Comparison of ENCODE assay signal across 12 cellular contexts in the genomic region with DNA sequence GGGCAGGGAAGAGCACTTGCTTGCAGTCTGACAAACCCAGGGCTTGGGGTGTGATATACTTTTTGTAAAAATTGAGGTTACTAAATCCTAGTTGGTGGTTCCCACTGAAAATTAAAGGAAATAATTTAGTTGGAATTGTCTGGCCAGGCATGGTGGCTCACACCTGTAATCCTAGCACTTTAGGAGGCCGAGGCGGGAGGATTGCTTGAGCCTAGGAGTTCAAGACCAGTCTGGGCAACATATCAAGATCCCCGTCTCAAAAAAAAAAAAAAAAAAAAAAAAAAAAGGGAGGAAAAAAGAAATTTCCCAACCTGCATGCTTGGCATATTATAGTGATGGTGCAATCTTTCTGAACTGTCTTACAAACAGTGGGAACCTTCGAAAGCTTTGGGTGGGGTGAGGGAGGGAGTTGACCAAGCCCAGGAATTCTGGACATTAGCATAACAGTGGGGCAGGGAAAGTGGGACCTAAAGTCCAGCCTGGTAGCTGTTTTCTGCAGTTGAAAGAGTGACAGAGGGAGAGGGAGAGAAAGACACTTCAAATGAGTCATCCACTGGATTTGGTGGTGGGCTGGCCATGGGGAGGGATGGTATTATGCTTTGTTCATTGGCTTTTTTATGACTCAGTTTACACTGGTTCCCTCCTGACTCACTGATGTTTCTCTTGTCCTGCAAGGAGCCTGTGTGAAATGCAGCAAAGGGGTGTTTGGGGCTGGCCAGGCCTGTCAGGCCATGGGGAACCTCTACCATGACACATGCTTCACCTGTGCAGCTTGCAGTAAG. TPM values are rescaled to one million over a fixed set of nuclear protein-coding genes. Genes with fewer than 3 reads are reported as not detected.
DNase-seq lines count a peak whose midpoint lies in the region; ATAC-seq and TF ChIP-seq lines count a peak whose summit lies in the region.
"Had no signal": no experiment of that assay in that cellular context is flagged by ENCODE, and none has a peak within 500 bp of the region (broad histone marks: within the 10 kb centered on the region; RNA-seq: fewer than 3 reads in every experiment).

No MANE protein-coding gene starts in this region.

- H3K9me2 ChIP-seq in GM23338 (ENCODE audit: insufficient read depth) = 0 out of 2 replicates have a peak, but pooled peaks cover 5% of the 10 kb centered on the region

- ATAC-seq in GM23338 (peak; percentile 86), SK-N-SH treated with all-trans-retinoic acid at 6 μM for 48 hours (peak; percentile 76), HG03439 (IDR thresholded peaks at IDR 0.05; ENCODE audit: unreplicated experiment) (no peak), HG03025 (IDR thresholded peaks at IDR 0.05; ENCODE audit: low FRiP score, unreplicated experiment) (no peak)
- ATAC-seq: activated CD4-positive, alpha-beta T cell treated with anti-CD3 and anti-CD28 coated beads for 36 hours had no signal

- H3K23ac ChIP-seq in trophoblast cell (ENCODE audit: low read length) = no peak overlapping the region

- no peak overlapping the region for H3K9ac ChIP-seq in trophoblast cell (ENCODE audit: low read length)

- H3K14ac ChIP-seq in trophoblast cell (ENCODE audit: low read length) = peak overlapping the region; percentile 42

- H3K27ac ChIP-seq in GM23338 (ENCODE audit: low read depth) (peak overlapping the region; percentile 91), trophoblast cell (ENCODE audit: low read depth, low read length) (no peak overlapping the region)

- peaks cover 5% of the 10 kb centered on the region; the same call in 1 of the 2 replicates for H3F3A ChIP-seq in GM23338 (replicated peaks; ENCODE audit: low read depth)

- peaks cover 25% of the 10 kb centered on the region for H3K36me3 Mint-ChIP-seq in GM23338 (ENCODE audit: low read depth)
- H3K36me3 Mint-ChIP-seq in T-helper 2 cell treated with Interferon-gamma antibody and Interleukin-4, amounts not matched to agents 5 μg/mL and 100 μg/mL, for 36 hours (ENCODE audit: low read depth) = peaks cover 19% of the 10 kb centered on the region

- no peak overlapping the region for H2AK5ac ChIP-seq in trophoblast cell (ENCODE audit: low read length)

- no peaks in the 10 kb centered on the region for H3K9me3 Mint-ChIP-seq in GM23338
- H3K9me3 Mint-ChIP-seq in T-helper 2 cell treated with Interferon-gamma antibody and Interleukin-4, amounts not matched to agents 5 μg/mL and 100 μg/mL, for 36 hours = no peaks in the 10 kb centered on the region

- H3K4me3 Mint-ChIP-seq in GM23338 = peak overlapping the region; percentile 21; the same call in 1 of the 3 replicates
- H3K4me3 Mint-ChIP-seq in T-helper 2 cell treated with Interferon-gamma antibody and Interleukin-4, amounts not matched to agents 5 μg/mL and 100 μg/mL, for 36 hours = no peak overlapping the region
- H3K4me3 Mint-ChIP-seq: activated CD4-positive, alpha-beta T cell treated with anti-CD3 and anti-CD28 coated beads for 36 hours had no signal

- no CpG with 5 or more reads among the region's 4 CpGs for WGBS in trophoblast cell (ENCODE audit: extremely low coverage, insufficient coverage, insufficient read length)

- no peak overlapping the region for H3K4ac ChIP-seq in trophoblast cell (ENCODE audit: low read depth, low read length)

- H3K79me1 ChIP-seq in trophoblast cell (ENCODE audit: low read length) = peaks cover 2% of the 10 kb centered on the region

- peak overlapping the region; percentile 91 for H3K27ac Mint-ChIP-seq in GM23338
- no peak overlapping the region for H3K27ac Mint-ChIP-seq in T-helper 2 cell treated with Interferon-gamma antibody and Interleukin-4, amounts not matched to agents 5 μg/mL and 100 μg/mL, for 36 hours
- H3K27ac Mint-ChIP-seq: activated CD4-positive, alpha-beta T cell treated with anti-CD3 and anti-CD28 coated beads for 36 hours had no signal

- no peak overlapping the region for H2BK12ac ChIP-seq in trophoblast cell (ENCODE audit: low read length)

- H4K91ac ChIP-seq in trophoblast cell (ENCODE audit: low read depth, low read length) = peak overlapping the region; percentile 45

- peak overlapping the region; percentile 68 for H3K18ac ChIP-seq in trophoblast cell (ENCODE audit: low read length)

- H4K20me1 ChIP-seq in GM23338 (replicated peaks; ENCODE audit: insufficient read depth) = no peaks in the 10 kb centered on the region

- peaks cover 5% of the 10 kb centered on the region; the same call in 1 of the 2 replicates for H3K36me3 ChIP-seq in GM23338 (ENCODE audit: insufficient read depth)
- H3K36me3 ChIP-seq in trophoblast cell (ENCODE audit: control insufficient read depth in 1 of 2, insufficient read depth in 2 of 2, low read length in 2 of 2) = peaks cover 0 to 2% of the 10 kb centered on the region in 2 experiments

- H3K4me1 Mint-ChIP-seq in GM23338 = peaks cover 40% of the 10 kb centered on the region
- H3K4me1 Mint-ChIP-seq in T-helper 2 cell treated with Interferon-gamma antibody and Interleukin-4, amounts not matched to agents 5 μg/mL and 100 μg/mL, for 36 hours (ENCODE audit: low read depth) = peaks cover 19% of the 10 kb centered on the region

- TF ChIP-seq CTCF in GM23338 (conservative IDR thresholded peaks at IDR 0.05; ENCODE audit: low read depth in 2 of 2) (no peak), foreskin fibroblast (IDR thresholded peaks at IDR 0.05; ENCODE audit: low read depth, low read length) (no peak)

- H3K4me3 ChIP-seq in GM23338 (no peak overlapping the region), foreskin fibroblast (ENCODE audit: low read depth in 1 of 2, low read length in 2 of 2) (no peak overlapping the region), trophoblast cell (ENCODE audit: low read depth, low read length) (no peak overlapping the region)

- peak overlapping the region; percentile 87 for H2BK120ac ChIP-seq in trophoblast cell (ENCODE audit: insufficient read depth, low read length, poor library complexity)

- H3K27me3 ChIP-seq in GM23338 (ENCODE audit: insufficient read depth) (no peaks in the 10 kb centered on the region), trophoblast cell (ENCODE audit: insufficient read depth, low read length) (no peaks in the 10 kb centered on the region)

- H4K8ac ChIP-seq in trophoblast cell (ENCODE audit: low read depth, low read length) = no peak overlapping the region

- H3K79me2 ChIP-seq in GM23338 (replicated peaks; ENCODE audit: insufficient read depth) (peaks cover 43% of the 10 kb centered on the region), trophoblast cell (ENCODE audit: control insufficient read depth, insufficient read depth, low read length, poor library complexity) (no peaks in the 10 kb centered on the region)

- H3K4me2 ChIP-seq in GM23338 = peak overlapping the region; percentile 58
- H3K4me2 ChIP-seq in trophoblast cell (ENCODE audit: low read length) = no peak overlapping the region

- DNase-seq in GM23338 (ENCODE audit: low spot score) (peak; percentile 94), foreskin fibroblast (peak; percentile 66 to 77), trophoblast cell (peak; percentile 44 to 86), NCI-H187 treated with DMSO at 0.1 percent for 48 hours (lab: John Stamatoyannopoulos, UW) (no peak)
- DNase-seq in T-helper 2 cell treated with Interferon-gamma antibody and Interleukin-4, amounts not matched to agents 5 μg/mL and 100 μg/mL, for 36 hours (ENCODE audit: low spot score) = no peak
- DNase-seq: activated CD4-positive, alpha-beta T cell treated with anti-CD3 and anti-CD28 coated beads for 36 hours; cerebellar nuclear complex; midbrain; stimulated activated CD4-positive, alpha-beta T cell treated with anti-CD3 and anti-CD28 coated beads, Interleukin-1b, Interleukin-23, amount 100 ng/mL, for 48 hours had no signal

- peaks cover 10% of the 10 kb centered on the region for H3K27me3 Mint-ChIP-seq in GM23338 (ENCODE audit: insufficient read depth, low read depth, poor library complexity)
- H3K27me3 Mint-ChIP-seq in T-helper 2 cell treated with Interferon-gamma antibody and Interleukin-4, amounts not matched to agents 5 μg/mL and 100 μg/mL, for 36 hours (ENCODE audit: low read depth) = no peaks in the 10 kb centered on the region
- H3K27me3 Mint-ChIP-seq: activated CD4-positive, alpha-beta T cell treated with anti-CD3 and anti-CD28 coated beads for 36 hours had no signal

- peaks cover 1% of the 10 kb centered on the region for H3K9me3 ChIP-seq in trophoblast cell (ENCODE audit: insufficient read depth, low read depth, low read length)

- H2AFZ ChIP-seq in GM23338 (no peak overlapping the region), trophoblast cell (ENCODE audit: insufficient read depth, low read length, poor library complexity) (no peak overlapping the region)

- H3K4me1 ChIP-seq in GM23338 (ENCODE audit: insufficient read depth) (peaks cover 40% of the 10 kb centered on the region), trophoblast cell (ENCODE audit: control insufficient read depth in 1 of 2, insufficient read depth in 2 of 2, low read length in 2 of 2) (peaks cover 13 to 14% of the 10 kb centered on the region in 2 experiments)

- peak overlapping the region; percentile 10 for H2BK5ac ChIP-seq in trophoblast cell (ENCODE audit: low read depth, low read length, poor library complexity)

- H4K12ac ChIP-seq in trophoblast cell (ENCODE audit: low read depth, low read length) = no peak overlapping the region

TF ChIP-seq in GM23338, 12 proteins besides CTCF, POLR2A, EP300 and RAD21 (continues in another document):
- TF ChIP-seq, protein P1, sequence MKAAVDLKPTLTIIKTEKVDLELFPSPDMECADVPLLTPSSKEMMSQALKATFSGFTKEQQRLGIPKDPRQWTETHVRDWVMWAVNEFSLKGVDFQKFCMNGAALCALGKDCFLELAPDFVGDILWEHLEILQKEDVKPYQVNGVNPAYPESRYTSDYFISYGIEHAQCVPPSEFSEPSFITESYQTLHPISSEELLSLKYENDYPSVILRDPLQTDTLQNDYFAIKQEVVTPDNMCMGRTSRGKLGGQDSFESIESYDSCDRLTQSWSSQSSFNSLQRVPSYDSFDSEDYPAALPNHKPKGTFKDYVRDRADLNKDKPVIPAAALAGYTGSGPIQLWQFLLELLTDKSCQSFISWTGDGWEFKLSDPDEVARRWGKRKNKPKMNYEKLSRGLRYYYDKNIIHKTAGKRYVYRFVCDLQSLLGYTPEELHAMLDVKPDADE (IDR thresholded peaks at IDR 0.05) = no peak

TF ChIP-seq in SK-N-SH treated with all-trans-retinoic acid at 6 μM for 48 hours, 23 proteins besides CTCF, POLR2A, EP300 and RAD21:
- no peak for TF ChIP-seq ESRRG (CRISPR knock-in tag; IDR thresholded peaks at IDR 0.05)
- TF ChIP-seq ISL1 (CRISPR knock-in tag; IDR thresholded peaks at IDR 0.05) = peak; percentile 5; the same call in 1 of the 2 replicates

RNA-seq across cellular contexts. Expression of a gene that starts 41.1 kb away (rescaled TPM):
- 21.8 and 31.5 TPM in 2 replicates for total RNA-seq in GM23338 (2014; rRNA removed; shearing (Covaris generic))
- polyA plus RNA-seq in GM23338 (2016; fragmentation: Nextera tagmentation; extraction: Ambion mirVana) = 8.3 and 10.2 TPM in 2 replicates
- polyA plus RNA-seq in trophoblast cell (2013) = 4.3 TPM in 2 replicates

RNA-seq across cellular contexts. Expression of a gene that starts 53.5 kb away (rescaled TPM):
- 97.2 and 97.8 TPM in 2 replicates for total RNA-seq in GM23338 (2014; rRNA removed; shearing (Covaris generic))
- polyA plus RNA-seq in GM23338 (2016; fragmentation: Nextera tagmentation; extraction: Ambion mirVana) = 43.2 and 43.5 TPM in 2 replicates
- 16.8 and 16.9 TPM in 2 replicates for polyA plus RNA-seq in trophoblast cell (2013)

Comparison
In these comparisons a context has a peak if more than half of its experiments do, and no peak if none do; other contexts are left out.
1. ATAC-seq: peak in GM23338 (single experiment) and SK-N-SH treated with all-trans-retinoic acid at 6 μM for 48 hours (single experiment); none in HG03439 (single experiment) and HG03025 (single experiment).
2. DNase-seq: peak in GM23338 (single experiment), foreskin fibroblast (2 of 2) and trophoblast cell (2 of 2); none in NCI-H187 treated with DMSO at 0.1 percent for 48 hours (single experiment) and T-helper 2 cell treated with Interferon-gamma antibody and Interleukin-4, amounts not matched to agents 5 μg/mL and 100 μg/mL, for 36 hours (single experiment).